ENCODE assay signal across 9 cellular contexts in the genomic region with DNA sequence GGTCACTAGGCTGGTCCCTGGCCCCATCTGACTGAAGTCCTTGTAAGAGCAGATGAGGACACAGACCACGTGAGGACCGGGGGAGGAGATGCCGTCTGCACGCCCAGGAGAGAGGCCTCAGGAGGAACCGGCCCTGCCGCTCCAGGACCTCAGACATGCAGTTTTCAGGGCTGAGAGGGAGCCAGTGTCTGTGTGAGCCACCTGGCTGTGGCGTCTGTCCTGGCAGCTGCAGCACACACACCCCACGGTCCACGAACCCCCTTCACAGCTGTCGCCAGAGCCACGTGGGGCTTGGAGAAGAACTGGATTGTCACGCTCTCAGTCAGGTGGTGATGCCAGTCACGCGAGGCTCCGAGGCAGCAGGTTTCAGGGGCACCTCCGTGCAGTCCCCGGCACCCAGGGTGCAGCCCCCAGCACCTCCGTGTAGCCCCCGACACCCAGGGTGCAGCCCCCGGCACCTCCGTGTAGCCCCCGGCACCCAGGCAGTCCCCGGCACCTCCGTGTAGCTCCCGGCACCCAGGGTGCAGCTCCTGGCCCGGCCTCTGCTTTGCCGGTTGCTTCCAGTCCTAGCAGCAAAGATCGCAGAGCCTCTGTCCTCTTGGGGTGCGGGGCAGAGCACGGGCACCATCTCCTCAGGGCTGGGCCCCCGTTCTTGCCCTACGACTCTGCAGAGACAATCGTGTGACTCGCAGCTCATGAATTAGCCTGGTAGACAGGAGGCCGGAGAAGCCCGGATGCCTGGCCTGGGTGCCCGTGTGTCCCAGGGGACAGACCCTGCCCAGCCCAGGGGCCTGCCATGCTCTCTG. TPM values are rescaled to one million over a fixed set of nuclear protein-coding genes. Genes with fewer than 3 reads are reported as not detected.
A peak's percentile ranks its signal among the peaks of the same experiment; 100 is the strongest.
DNase-seq lines count a peak whose midpoint lies in the region; ATAC-seq and TF ChIP-seq lines count a peak whose summit lies in the region.
"Had no signal": no experiment of that assay in that cellular context is flagged by ENCODE, and none has a peak within 500 bp of the region (broad histone marks: within the 10 kb centered on the region; RNA-seq: fewer than 3 reads in every experiment).

No MANE protein-coding gene starts in this region.

- H3K36me3 Mint-ChIP-seq in CD4-positive, alpha-beta T cell (ENCODE audit: low read depth) = no peaks in the 10 kb centered on the region
- no peaks in the 10 kb centered on the region for H3K36me3 Mint-ChIP-seq in activated T-cell treated with anti-CD3 and anti-CD28 coated beads, Interleukin-2, amount 50 U/mL, for 72 hours (ENCODE audit: insufficient read depth in 2 of 2)
- no peaks in the 10 kb centered on the region for H3K36me3 Mint-ChIP-seq in CD14-positive monocyte
- H3K36me3 Mint-ChIP-seq: memory B cell had no signal

- POLR2A ChIA-PET in CD4-positive, alpha-beta T cell (lab: Charles Lee) = no interaction called here

- intact Hi-C loops in CD4-positive, alpha-beta T cell (cut with DNase I, micrococcal nuclease) = no loop called here
- intact Hi-C loops in CD14-positive monocyte (cut with micrococcal nuclease) = no loop called here

- peak overlapping the region; percentile 81 for H3K27ac ChIP-seq in SJCRH30
- no peak overlapping the region for H3K27ac ChIP-seq in CD4-positive, alpha-beta T cell (ENCODE audit: low read depth, low read length)

- no peak for TF ChIP-seq CTCF in CD4-positive, alpha-beta T cell (IDR thresholded peaks at IDR 0.05)
- no peak for TF ChIP-seq CTCF in CD14-positive monocyte (IDR thresholded peaks at IDR 0.05)

- DNase-seq in AG08396 (ENCODE audit: low spot score) (peak; percentile 55), HT-29 (ENCODE audit: low spot score) (peak; percentile 45), SJCRH30 (peak; percentile 87 to 90), iris pigment epithelial cell (ENCODE audit: low read depth) (peak; percentile 26), CD14-positive monocyte (ENCODE audit: low spot score) (no peak)
- DNase-seq in CD4-positive, alpha-beta T cell = no peak
- DNase-seq in activated T-cell treated with anti-CD3 and anti-CD28 coated beads, Interleukin-2, amount 50 U/mL, for 72 hours = no peak

- ATAC-seq in GM19324 (IDR thresholded peaks at IDR 0.05; ENCODE audit: low FRiP score, unreplicated experiment) = no peak
- no peak for ATAC-seq in CD4-positive, alpha-beta T cell (ENCODE audit: poor library complexity)
- ATAC-seq in activated T-cell treated with anti-CD3 and anti-CD28 coated beads, Interleukin-2, amount 50 U/mL, for 72 hours (replicated peaks in 1 of 2) = no peak

- H3K27me3 ChIP-seq in SJCRH30 = no peaks in the 10 kb centered on the region
- no peaks in the 10 kb centered on the region for H3K27me3 ChIP-seq in CD4-positive, alpha-beta T cell (ENCODE audit: control insufficient read depth, insufficient read depth, low read length)

- no peaks in the 10 kb centered on the region for H3K4me1 Mint-ChIP-seq in CD4-positive, alpha-beta T cell (ENCODE audit: low read depth)
- no peaks in the 10 kb centered on the region for H3K4me1 Mint-ChIP-seq in activated T-cell treated with anti-CD3 and anti-CD28 coated beads, Interleukin-2, amount 50 U/mL, for 72 hours (ENCODE audit: low read depth)
- peaks cover 11% of the 10 kb centered on the region for H3K4me1 Mint-ChIP-seq in CD14-positive monocyte
- H3K4me1 Mint-ChIP-seq: memory B cell had no signal

- H3K9me3 ChIP-seq in SJCRH30 (replicated peaks) = no peaks in the 10 kb centered on the region
- H3K9me3 ChIP-seq in CD4-positive, alpha-beta T cell (ENCODE audit: control insufficient read depth, low read length) = no peaks in the 10 kb centered on the region

- H3K9me3 Mint-ChIP-seq in CD4-positive, alpha-beta T cell = no peaks in the 10 kb centered on the region
- H3K9me3 Mint-ChIP-seq in activated T-cell treated with anti-CD3 and anti-CD28 coated beads, Interleukin-2, amount 50 U/mL, for 72 hours = no peaks in the 10 kb centered on the region
- H3K9me3 Mint-ChIP-seq in CD14-positive monocyte = peaks cover 0 to 2% (median 0%) of the 10 kb centered on the region in 7 donors
- H3K9me3 Mint-ChIP-seq: memory B cell had no signal

- peak overlapping the region; percentile 42 for H3K4me3 ChIP-seq in SJCRH30

- CTCF ChIA-PET in CD4-positive, alpha-beta T cell (lab: Charles Lee) = no interaction called here

- H3K4me1 ChIP-seq in SJCRH30 = peaks cover 14% of the 10 kb centered on the region

- H3K4me3 Mint-ChIP-seq in CD4-positive, alpha-beta T cell = no peak overlapping the region
- H3K4me3 Mint-ChIP-seq in activated T-cell treated with anti-CD3 and anti-CD28 coated beads, Interleukin-2, amount 50 U/mL, for 72 hours = no peak overlapping the region
- no peak overlapping the region for H3K4me3 Mint-ChIP-seq in CD14-positive monocyte
- H3K4me3 Mint-ChIP-seq: memory B cell had no signal

- no peaks in the 10 kb centered on the region for H3K27me3 Mint-ChIP-seq in CD4-positive, alpha-beta T cell
- H3K27me3 Mint-ChIP-seq in activated T-cell treated with anti-CD3 and anti-CD28 coated beads, Interleukin-2, amount 50 U/mL, for 72 hours (ENCODE audit: low read depth) = no peaks in the 10 kb centered on the region
- H3K27me3 Mint-ChIP-seq in CD14-positive monocyte (ENCODE audit: low read depth in 3 of 3) = peaks cover 2 to 7% (median 6%) of the 10 kb centered on the region in 3 donors

- no peaks in the 10 kb centered on the region for H3K36me3 ChIP-seq in SJCRH30

- H3K27ac Mint-ChIP-seq in CD4-positive, alpha-beta T cell = no peak overlapping the region
- H3K27ac Mint-ChIP-seq in activated T-cell treated with anti-CD3 and anti-CD28 coated beads, Interleukin-2, amount 50 U/mL, for 72 hours = no peak overlapping the region
- no peak overlapping the region for H3K27ac Mint-ChIP-seq in CD14-positive monocyte
- H3K27ac Mint-ChIP-seq: memory B cell had no signal

RNA-seq across cellular contexts. Expression of gene SUMO3, which starts 19.0 kb away (rescaled TPM):
- total RNA-seq in HT-29 (2014; rRNA removed; shearing (Covaris generic)) = 90.3 and 98.8 TPM in 2 replicates
- total RNA-seq in SJCRH30 (2014; rRNA removed; shearing (Covaris generic)) = 70.3 and 76.9 TPM in 2 replicates
- 10 to 100 TPM; 82.8 to 91.2 TPM for total RNA-seq in CD4-positive, alpha-beta T cell
- 10 to 100 TPM; 60.1 to 67.8 TPM for total RNA-seq in activated T-cell treated with anti-CD3 and anti-CD28 coated beads, Interleukin-2, amount 50 U/mL, for 72 hours
- polyA plus RNA-seq in CD14-positive monocyte = 100 to 1,000 TPM; 109 to 112 TPM

RNA-seq across cellular contexts. Expression of gene UBE2G2, which starts 35.2 kb away (rescaled TPM):
- total RNA-seq in HT-29 (2014; rRNA removed; shearing (Covaris generic)) = 63.7 and 64.5 TPM in 2 replicates
- 79.5 and 90.5 TPM in 2 replicates for total RNA-seq in SJCRH30 (2014; rRNA removed; shearing (Covaris generic))
- total RNA-seq in CD4-positive, alpha-beta T cell = 10 to 100 TPM; 89.9 to 96.8 TPM
- total RNA-seq in activated T-cell treated with anti-CD3 and anti-CD28 coated beads, Interleukin-2, amount 50 U/mL, for 72 hours = 10 to 100 TPM; 85.2 to 95.6 TPM
- 10 to 100 TPM; 22.5 to 31.0 TPM for polyA plus RNA-seq in CD14-positive monocyte

RNA-seq across cellular contexts. Expression of gene PTTG1IP, which starts 36.6 kb away (rescaled TPM):
- total RNA-seq in HT-29 (2014; rRNA removed; shearing (Covaris generic)) = 116 and 123 TPM in 2 replicates
- 195 TPM in 2 replicates for total RNA-seq in SJCRH30 (2014; rRNA removed; shearing (Covaris generic))
- total RNA-seq in CD4-positive, alpha-beta T cell = 10 to 100 TPM; 99.0 to 99.5 TPM
- total RNA-seq in activated T-cell treated with anti-CD3 and anti-CD28 coated beads, Interleukin-2, amount 50 U/mL, for 72 hours = 10 to 100 TPM; 63.9 to 70.5 TPM
- polyA plus RNA-seq in CD14-positive monocyte = 100 to 1,000 TPM; 206 to 238 TPM

Comparison
In these comparisons a context has a peak if more than half of its experiments do, and no peak if none do; other contexts are left out.
1. DNase-seq: peak in AG08396 (single experiment), HT-29 (single experiment), SJCRH30 (2 of 2) and iris pigment epithelial cell (single experiment); none in CD4-positive, alpha-beta T cell (0 of 10), activated T-cell treated with anti-CD3 and anti-CD28 coated beads, Interleukin-2, amount 50 U/mL, for 72 hours (0 of 2) and CD14-positive monocyte (single experiment).